1 cellular context compared by ENCODE assay signal in genomic region chr12:13339091-13339490, GRCh38.
TF ChIP-seq lines count a peak whose summit lies in the region.

No MANE protein-coding gene starts in this region.

TF ChIP-seq in HCT116, 20 proteins besides CTCF, POLR2A, EP300 and RAD21 (continued from another document):
- no peak for TF ChIP-seq REST (IDR thresholded peaks at IDR 0.05; ENCODE audit: low read depth)
- TF ChIP-seq ZBTB33 (IDR thresholded peaks at IDR 0.05; ENCODE audit: extremely low read depth, insufficient replicate concordance, low read length) = no peak
- TF ChIP-seq YY1 (IDR thresholded peaks at IDR 0.05; ENCODE audit: extremely low read depth, insufficient replicate concordance, low read depth, low read length) = no peak
- no peak for TF ChIP-seq CBX3 (IDR thresholded peaks at IDR 0.05; ENCODE audit: low read depth)
- no peak for TF ChIP-seq JUND (IDR thresholded peaks at IDR 0.05)
- no peak for TF ChIP-seq EZH2phosphoT487 (IDR thresholded peaks at IDR 0.05; ENCODE audit: borderline replicate concordance)
- no peak for TF ChIP-seq MAX (IDR thresholded peaks at IDR 0.05)
- TF ChIP-seq SIN3A (IDR thresholded peaks at IDR 0.05; ENCODE audit: low read depth) = no peak
